Comparison of ENCODE assay signal across 9 cellular contexts in the genomic region with DNA sequence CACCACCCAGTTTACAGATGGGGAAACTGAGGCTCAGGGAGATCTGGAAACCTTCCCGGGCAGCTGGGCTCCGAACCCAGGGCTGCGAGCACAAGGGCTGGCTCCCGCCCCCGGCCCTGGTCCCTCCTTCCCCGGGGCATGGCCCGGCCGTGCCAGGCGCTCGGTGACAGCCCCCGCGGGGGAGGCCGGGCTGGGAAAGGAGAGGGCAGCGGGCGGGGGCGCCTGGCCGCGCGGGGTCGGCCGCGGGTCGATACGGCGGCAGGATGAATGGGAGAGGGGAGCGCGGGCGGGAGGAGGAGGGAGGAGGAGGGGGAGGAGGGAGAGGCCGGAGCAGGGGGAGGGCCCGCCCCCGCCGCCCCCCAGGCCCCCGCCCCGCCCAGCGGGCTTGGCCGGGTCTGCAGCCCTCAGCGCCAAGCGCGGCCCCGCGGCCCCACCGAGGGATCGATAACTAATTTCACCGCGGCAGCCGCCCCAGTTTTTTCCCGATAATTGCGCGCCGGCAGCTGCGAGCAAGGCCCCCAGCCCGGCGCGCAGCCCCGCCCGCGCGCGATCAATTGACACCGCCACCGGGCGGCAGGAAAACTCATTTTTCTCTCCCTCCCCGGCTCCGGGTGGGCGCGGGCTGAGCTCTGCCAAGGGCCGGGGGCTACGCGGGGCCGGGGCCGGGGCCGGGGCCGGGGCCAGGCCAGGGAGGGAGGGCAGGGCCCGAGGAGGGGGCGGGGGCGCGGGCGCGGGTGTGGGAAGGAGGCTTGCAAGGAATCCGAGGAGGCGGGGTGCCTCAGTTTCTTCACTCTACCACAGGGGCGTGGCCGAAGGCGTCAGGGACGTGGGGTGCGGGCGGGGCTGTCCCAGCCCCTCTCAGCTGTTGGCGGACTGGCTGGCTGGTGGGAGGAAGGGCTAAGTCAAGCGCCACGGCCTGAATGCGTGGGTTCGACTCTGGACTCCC. TPM values are rescaled to one million over a fixed set of nuclear protein-coding genes. Genes with fewer than 3 reads are reported as not detected.
DNase-seq lines count a peak whose midpoint lies in the region; ATAC-seq and TF ChIP-seq lines count a peak whose summit lies in the region.
"Had no signal": no experiment of that assay in that cellular context is flagged by ENCODE, and none has a peak within 500 bp of the region (broad histone marks: within the 10 kb centered on the region; RNA-seq: fewer than 3 reads in every experiment).

No MANE protein-coding gene starts in this region.

- peak overlapping the region; percentile 48 for H3K4me3 ChIP-seq in fibroblast of the aortic adventitia (ENCODE audit: low read depth, low read length)
- H3K4me3 ChIP-seq in neural cell (ENCODE audit: low read length) = peak overlapping the region; percentile 60

- H3K9me2 ChIP-seq in neural cell (ENCODE audit: insufficient read depth, low read length) = no peaks in the 10 kb centered on the region

- no peaks in the 10 kb centered on the region for H3F3A ChIP-seq in neural cell (ENCODE audit: insufficient read depth, low read length, poor library complexity, severe bottlenecking)

- no peaks in the 10 kb centered on the region for H4K20me1 ChIP-seq in neural cell (ENCODE audit: insufficient read depth)

- no peak for ATAC-seq in GM21619 (IDR thresholded peaks at IDR 0.05; ENCODE audit: unreplicated experiment)

- CTCF ChIA-PET in activated CD4-positive, alpha-beta memory T cell treated with anti-CD3 and anti-CD28 coated beads, Interleukin-2, amount 10 ng/mL, durations not matched to agents 7 days and 5 days (lab: Charles Lee) = no interaction called here

- no peak for TF ChIP-seq EP300 in neural cell (conservative IDR thresholded peaks at IDR 0.05; ENCODE audit: poor library complexity, severe bottlenecking)

- peaks cover 25% of the 10 kb centered on the region for H3K4me1 Mint-ChIP-seq in activated CD4-positive, alpha-beta memory T cell treated with anti-CD3 and anti-CD28 coated beads, Interleukin-2, amount 10 ng/mL, durations not matched to agents 7 days and 5 days

- no peaks in the 10 kb centered on the region for H3K79me2 ChIP-seq in neural cell (replicated peaks; ENCODE audit: insufficient read depth, low read length)

- peaks cover 6% of the 10 kb centered on the region for H3K36me3 Mint-ChIP-seq in activated CD4-positive, alpha-beta memory T cell treated with anti-CD3 and anti-CD28 coated beads, Interleukin-2, amount 10 ng/mL, durations not matched to agents 7 days and 5 days (ENCODE audit: low read depth)

- H3K4me2 ChIP-seq in neural cell (ENCODE audit: low read length) = peak overlapping the region; percentile 11

- H3K36me3 ChIP-seq in neural cell (ENCODE audit: insufficient read depth, low read length) = no peaks in the 10 kb centered on the region

- peaks cover 3% of the 10 kb centered on the region for H3K9me3 Mint-ChIP-seq in activated CD4-positive, alpha-beta memory T cell treated with anti-CD3 and anti-CD28 coated beads, Interleukin-2, amount 10 ng/mL, durations not matched to agents 7 days and 5 days

- DNase-seq in NCI-H2227 (lab: John Stamatoyannopoulos, UW; ENCODE audit: unreplicated experiment) (peak; percentile 55), NCI-H2227 treated with DMSO at 0.1 percent for 48 hours (lab: John Stamatoyannopoulos, UW) (no peak), fibroblast of the aortic adventitia (ENCODE audit: low read depth) (no peak), NCI-H2171 (lab: John Stamatoyannopoulos, UW) (no peak)
- DNase-seq in activated CD4-positive, alpha-beta memory T cell treated with anti-CD3 and anti-CD28 coated beads, Interleukin-2, amount 10 ng/mL, durations not matched to agents 7 days and 5 days = no peak
- DNase-seq in effector CD8-positive, alpha-beta T cell (lab: John Stamatoyannopoulos, UW) = no peak

- no peak overlapping the region for H3K27ac ChIP-seq in neural cell (ENCODE audit: low read length)
- H3K27ac ChIP-seq: VCaP had no signal

- H2AFZ ChIP-seq in neural cell (ENCODE audit: low read depth, low read length) = no peak overlapping the region

- H3K9me3 ChIP-seq in neural cell (ENCODE audit: low read length) = no peaks in the 10 kb centered on the region

- H3K27me3 ChIP-seq in neural cell (ENCODE audit: insufficient read depth, low read depth, low read length) = no peaks in the 10 kb centered on the region

- peaks cover 29% of the 10 kb centered on the region for H3K27me3 Mint-ChIP-seq in activated CD4-positive, alpha-beta memory T cell treated with anti-CD3 and anti-CD28 coated beads, Interleukin-2, amount 10 ng/mL, durations not matched to agents 7 days and 5 days

- no peak for TF ChIP-seq CTCF in fibroblast of the aortic adventitia (IDR thresholded peaks at IDR 0.05; ENCODE audit: insufficient read depth, low read length)
- TF ChIP-seq CTCF in neural cell (IDR thresholded peaks at IDR 0.05; ENCODE audit: poor library complexity, severe bottlenecking) = no peak

- no peak overlapping the region for H3K27ac Mint-ChIP-seq in activated CD4-positive, alpha-beta memory T cell treated with anti-CD3 and anti-CD28 coated beads, Interleukin-2, amount 10 ng/mL, durations not matched to agents 7 days and 5 days

- no peak for TF ChIP-seq RAD21 in neural cell (conservative IDR thresholded peaks at IDR 0.05)

- H3K4me3 Mint-ChIP-seq in activated CD4-positive, alpha-beta memory T cell treated with anti-CD3 and anti-CD28 coated beads, Interleukin-2, amount 10 ng/mL, durations not matched to agents 7 days and 5 days = peak overlapping the region; percentile 24

- POLR2A ChIA-PET in activated CD4-positive, alpha-beta memory T cell treated with anti-CD3 and anti-CD28 coated beads, Interleukin-2, amount 10 ng/mL, durations not matched to agents 7 days and 5 days (lab: Charles Lee) = no interaction called here

- H3K9ac ChIP-seq in neural cell (ENCODE audit: low read length) = peak overlapping the region; percentile 53

TF ChIP-seq in neural cell, 6 proteins besides CTCF, POLR2A, EP300 and RAD21:
- no peak for TF ChIP-seq EZH2 (IDR thresholded peaks at IDR 0.05; ENCODE audit: borderline replicate concordance, insufficient read depth, low read length, poor library complexity, severe bottlenecking)
- TF ChIP-seq, protein P1, sequence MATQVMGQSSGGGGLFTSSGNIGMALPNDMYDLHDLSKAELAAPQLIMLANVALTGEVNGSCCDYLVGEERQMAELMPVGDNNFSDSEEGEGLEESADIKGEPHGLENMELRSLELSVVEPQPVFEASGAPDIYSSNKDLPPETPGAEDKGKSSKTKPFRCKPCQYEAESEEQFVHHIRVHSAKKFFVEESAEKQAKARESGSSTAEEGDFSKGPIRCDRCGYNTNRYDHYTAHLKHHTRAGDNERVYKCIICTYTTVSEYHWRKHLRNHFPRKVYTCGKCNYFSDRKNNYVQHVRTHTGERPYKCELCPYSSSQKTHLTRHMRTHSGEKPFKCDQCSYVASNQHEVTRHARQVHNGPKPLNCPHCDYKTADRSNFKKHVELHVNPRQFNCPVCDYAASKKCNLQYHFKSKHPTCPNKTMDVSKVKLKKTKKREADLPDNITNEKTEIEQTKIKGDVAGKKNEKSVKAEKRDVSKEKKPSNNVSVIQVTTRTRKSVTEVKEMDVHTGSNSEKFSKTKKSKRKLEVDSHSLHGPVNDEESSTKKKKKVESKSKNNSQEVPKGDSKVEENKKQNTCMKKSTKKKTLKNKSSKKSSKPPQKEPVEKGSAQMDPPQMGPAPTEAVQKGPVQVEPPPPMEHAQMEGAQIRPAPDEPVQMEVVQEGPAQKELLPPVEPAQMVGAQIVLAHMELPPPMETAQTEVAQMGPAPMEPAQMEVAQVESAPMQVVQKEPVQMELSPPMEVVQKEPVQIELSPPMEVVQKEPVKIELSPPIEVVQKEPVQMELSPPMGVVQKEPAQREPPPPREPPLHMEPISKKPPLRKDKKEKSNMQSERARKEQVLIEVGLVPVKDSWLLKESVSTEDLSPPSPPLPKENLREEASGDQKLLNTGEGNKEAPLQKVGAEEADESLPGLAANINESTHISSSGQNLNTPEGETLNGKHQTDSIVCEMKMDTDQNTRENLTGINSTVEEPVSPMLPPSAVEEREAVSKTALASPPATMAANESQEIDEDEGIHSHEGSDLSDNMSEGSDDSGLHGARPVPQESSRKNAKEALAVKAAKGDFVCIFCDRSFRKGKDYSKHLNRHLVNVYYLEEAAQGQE (IDR thresholded peaks at IDR 0.05; ENCODE audit: borderline replicate concordance) = no peak
- no peak for TF ChIP-seq SMC3 (conservative IDR thresholded peaks at IDR 0.05; ENCODE audit: poor library complexity)
- TF ChIP-seq TAF1 (IDR thresholded peaks at IDR 0.05; ENCODE audit: low read depth) = no peak
- no peak for TF ChIP-seq POLR2AphosphoS5 (IDR thresholded peaks at IDR 0.05)
- no peak for TF ChIP-seq MXI1 (conservative IDR thresholded peaks at IDR 0.05; ENCODE audit: poor library complexity, severe bottlenecking)

RNA-seq across cellular contexts. Expression of a gene that starts 52.1 kb away (rescaled TPM):
- not detected for total RNA-seq in activated CD4-positive, alpha-beta memory T cell treated with anti-CD3 and anti-CD28 coated beads, Interleukin-2, amount 10 ng/mL, durations not matched to agents 7 days and 5 days
- 0.98 TPM in 1 of 2 replicates, not detected in the other for total RNA-seq in fibroblast of the aortic adventitia (ENCODE audit: low replicate concordance)
- polyA plus RNA-seq in neural cell = not detected in 2 replicates
- not detected in 2 replicates for polyA minus RNA-seq in neural cell

RNA-seq across cellular contexts. Expression of a gene that starts 57.1 kb away (rescaled TPM):
- 10 to 100 TPM; 34.2 to 38.7 TPM for total RNA-seq in activated CD4-positive, alpha-beta memory T cell treated with anti-CD3 and anti-CD28 coated beads, Interleukin-2, amount 10 ng/mL, durations not matched to agents 7 days and 5 days
- total RNA-seq in fibroblast of the aortic adventitia (ENCODE audit: low replicate concordance) = 9.0 and 27.6 TPM in 2 replicates
- polyA plus RNA-seq in neural cell = 35.9 and 57.1 TPM in 2 replicates
- polyA minus RNA-seq in neural cell = 15.4 and 19.2 TPM in 2 replicates
